In genomic region chr19:35457173-35457572, GRCh38 we compare ENCODE assay signal across 26 cellular contexts. TPM values are rescaled to one million over a fixed set of nuclear protein-coding genes. Genes with fewer than 3 reads are reported as not detected.
DNase-seq lines count a peak whose midpoint lies in the region; ATAC-seq, FAIRE-seq and TF ChIP-seq lines count a peak whose summit lies in the region.
"Had no signal": no experiment of that assay in that cellular context is flagged by ENCODE, and none has a peak within 500 bp of the region (broad histone marks: within the 10 kb centered on the region; RNA-seq: fewer than 3 reads in every experiment).

No MANE protein-coding gene starts in this region.

- peaks cover 3% of the 10 kb centered on the region; the same call in 1 of the 2 replicates for H3K9me3 ChIP-seq in OCI-LY3 (ENCODE audit: insufficient read depth, low read length)

- H3K9me3 Mint-ChIP-seq in stimulated activated memory B cell treated with anti-CD40 and anti-IgM and Interleukin-4, amounts not matched to agents 10 μg/mL and 1 μg/mL and 100 μg/mL, for 72 hours = no peaks in the 10 kb centered on the region
- H3K9me3 Mint-ChIP-seq: activated naive CD8-positive, alpha-beta T cell treated with anti-CD3 and anti-CD28 coated beads, Interleukin-2, amount 50 U/mL, for 24 hours; activated T-helper 2 cell treated with anti-CD3 and anti-CD28 coated beads, Interferon-gamma antibody, Interleukin-2, Interleukin-4, amounts not matched to agents 10 μg/mL and 5 μg/mL and 100 μg/mL, durations not matched to agents 14 hours and 24 hours and 36 hours; neural crest cell; WTC11 had no signal

- no peak overlapping the region for H2AFZ ChIP-seq in OCI-LY3 (ENCODE audit: low read depth, low read length)

- H3K36me3 ChIP-seq in OCI-LY3 (replicated peaks; ENCODE audit: low read depth, low read length) = no peaks in the 10 kb centered on the region

- H4K20me1 ChIP-seq in OCI-LY3 (ENCODE audit: insufficient read depth, low read length) = no peaks in the 10 kb centered on the region

- no peaks in the 10 kb centered on the region for H3K79me2 ChIP-seq in OCI-LY3 (ENCODE audit: low read length)

- TF ChIP-seq POLR2A in GM12892 (IDR thresholded peaks at IDR 0.05; ENCODE audit: low read depth, low read length) = no peak

- FAIRE-seq in GM12892 (lab: Jason Lieb, UNC) = peak; percentile 60
- FAIRE-seq: G401.6, K562 had no signal

- DNase-seq in GM12892 (ENCODE audit: insufficient read length) (no peak), NCI-H187 (lab: John Stamatoyannopoulos, UW) (no peak)
- DNase-seq: activated CD4-positive, alpha-beta T cell treated with anti-CD3 and anti-CD28 coated beads, Interleukin-2, amount 50 U/mL, for 4 hours; activated CD8-positive, alpha-beta memory T cell treated with anti-CD3 and anti-CD28 coated beads, Interleukin-2, amount 50 U/mL, for 4 hours; activated naive CD8-positive, alpha-beta T cell treated with anti-CD3 and anti-CD28 coated beads, Interleukin-2, amount 50 U/mL, for 24 hours; cerebellar nuclear complex; H7; kidney glomerular epithelial cell; NCI-H1417 treated with DMSO at 0.1 percent for 48 hours; NCI-H2107; posterior cingulate gyrus; SHP77 treated with DMSO at 0.1 percent for 48 hours; T1000; trophoblast cell had no signal

- peak; percentile 46 for ATAC-seq in GM19324 (IDR thresholded peaks at IDR 0.05; ENCODE audit: low FRiP score, unreplicated experiment)
- ATAC-seq in stimulated activated memory B cell treated with anti-CD40 and anti-IgM and Interleukin-4, amounts not matched to agents 10 μg/mL and 1 μg/mL and 100 μg/mL, for 72 hours = peak; percentile 73
- no peak for ATAC-seq in HG03135 (IDR thresholded peaks at IDR 0.05; ENCODE audit: unreplicated experiment)
- no peak for ATAC-seq in HG03139 (IDR thresholded peaks at IDR 0.05; ENCODE audit: unreplicated experiment)
- ATAC-seq: activated naive CD8-positive, alpha-beta T cell treated with anti-CD3 and anti-CD28 coated beads, Interleukin-2, amount 50 U/mL, for 24 hours; K562; sciatic nerve; WTC11 had no signal

- peak overlapping the region; percentile 37 for H3K4me3 ChIP-seq in OCI-LY3 (ENCODE audit: low read length)
- H3K4me3 ChIP-seq: K562, lung had no signal

- H3K4me1 Mint-ChIP-seq in stimulated activated memory B cell treated with anti-CD40 and anti-IgM and Interleukin-4, amounts not matched to agents 10 μg/mL and 1 μg/mL and 100 μg/mL, for 72 hours = peaks cover 58% of the 10 kb centered on the region
- H3K4me1 Mint-ChIP-seq: neural crest cell had no signal

- peak overlapping the region; percentile 62 for H3K27ac ChIP-seq in OCI-LY3 (ENCODE audit: low read length)

- H3K4me3 Mint-ChIP-seq in stimulated activated memory B cell treated with anti-CD40 and anti-IgM and Interleukin-4, amounts not matched to agents 10 μg/mL and 1 μg/mL and 100 μg/mL, for 72 hours = no peak overlapping the region
- H3K4me3 Mint-ChIP-seq: activated naive CD8-positive, alpha-beta T cell treated with anti-CD3 and anti-CD28 coated beads, Interleukin-2, amount 50 U/mL, for 24 hours; neural crest cell; WTC11 had no signal

- no peak overlapping the region; the same call in 1 of the 2 replicates for H3K9ac ChIP-seq in OCI-LY3 (ENCODE audit: low read length)

- H3K4me1 ChIP-seq in OCI-LY3 (ENCODE audit: low read length) = peaks cover 57% of the 10 kb centered on the region

- no peak for TF ChIP-seq CTCF in OCI-LY3 (IDR thresholded peaks at IDR 0.05; ENCODE audit: low read depth, low read length)

- H3K4me2 ChIP-seq in OCI-LY3 (ENCODE audit: low read length) = peak overlapping the region; percentile 72

- peaks cover 56% of the 10 kb centered on the region for H3K27me3 ChIP-seq in OCI-LY3 (ENCODE audit: low read depth, low read length)

- H3K36me3 Mint-ChIP-seq in stimulated activated memory B cell treated with anti-CD40 and anti-IgM and Interleukin-4, amounts not matched to agents 10 μg/mL and 1 μg/mL and 100 μg/mL, for 72 hours = no peaks in the 10 kb centered on the region
- H3K36me3 Mint-ChIP-seq: WTC11 had no signal

- H3K27ac Mint-ChIP-seq in stimulated activated memory B cell treated with anti-CD40 and anti-IgM and Interleukin-4, amounts not matched to agents 10 μg/mL and 1 μg/mL and 100 μg/mL, for 72 hours = no peak overlapping the region
- H3K27ac Mint-ChIP-seq: activated naive CD8-positive, alpha-beta T cell treated with anti-CD3 and anti-CD28 coated beads, Interleukin-2, amount 50 U/mL, for 24 hours; activated T-helper 2 cell treated with anti-CD3 and anti-CD28 coated beads, Interferon-gamma antibody, Interleukin-2, Interleukin-4, amounts not matched to agents 10 μg/mL and 5 μg/mL and 100 μg/mL, durations not matched to agents 14 hours and 24 hours and 36 hours; WTC11 had no signal

- H3K27me3 Mint-ChIP-seq in stimulated activated memory B cell treated with anti-CD40 and anti-IgM and Interleukin-4, amounts not matched to agents 10 μg/mL and 1 μg/mL and 100 μg/mL, for 72 hours = no peaks in the 10 kb centered on the region
- H3K27me3 Mint-ChIP-seq: activated naive CD8-positive, alpha-beta T cell treated with anti-CD3 and anti-CD28 coated beads, Interleukin-2, amount 50 U/mL, for 24 hours had no signal

RNA-seq across cellular contexts. Expression of gene FFAR2, which starts 9.1 kb away (rescaled TPM):
- 1.6 TPM for polyA plus RNA-seq in GM12892 (2012; ENCODE audit: missing spikeins)
- polyA plus RNA-seq: K562 had no signal

RNA-seq across cellular contexts. Expression of gene KRTDAP, which starts 33.1 kb away (rescaled TPM):
- polyA plus RNA-seq in GM12892 (2012; ENCODE audit: missing spikeins) = not detected
- polyA plus RNA-seq: K562 had no signal

RNA-seq across cellular contexts. Expression of gene DMKN, which starts 56.3 kb away (rescaled TPM):
- 99.5 TPM for polyA plus RNA-seq in GM12892 (2012; ENCODE audit: missing spikeins)

Comparison
In these comparisons a context has a peak if more than half of its experiments do, and no peak if none do; other contexts are left out.
1. ATAC-seq: peak in GM19324 (single experiment) and stimulated activated memory B cell treated with anti-CD40 and anti-IgM and Interleukin-4, amounts not matched to agents 10 μg/mL and 1 μg/mL and 100 μg/mL, for 72 hours (single experiment); none in HG03135 (single experiment) and HG03139 (single experiment).